In genomic region chr6:136822379-136823127, GRCh38 we compare ENCODE assay signal across 8 cellular contexts. TPM values are rescaled to one million over a fixed set of nuclear protein-coding genes. Genes with fewer than 3 reads are reported as not detected.
DNase-seq lines count a peak whose midpoint lies in the region; ATAC-seq and TF ChIP-seq lines count a peak whose summit lies in the region.

Gene PEX7, plus strand, starts transcription at chr6:136822592. Its CDS starts 74 bp downstream, at chr6:136822666.

- H3K27me3 ChIP-seq in HL-60 (ENCODE audit: insufficient read depth, poor library complexity, severe bottlenecking) = no peaks in the 10 kb centered on the region
- no peaks in the 10 kb centered on the region for H3K27me3 ChIP-seq in lung (ENCODE audit: control insufficient read depth, insufficient read depth)

- ATAC-seq in GM19463 (IDR thresholded peaks at IDR 0.05; ENCODE audit: unreplicated experiment) (peak; percentile 97), lung (ENCODE audit: insufficient read depth, low FRiP score) (peak; percentile 94)

- DNase-seq in COLO668 (lab: John Stamatoyannopoulos, UW; ENCODE audit: unreplicated experiment) (peak; percentile 82), HL-60 (ENCODE audit: low read depth in 1 of 2, low spot score in 1 of 2) (peak; percentile 80 to 93), NCI-H82 treated with DMSO at 0.1 percent for 48 hours (lab: John Stamatoyannopoulos, UW; ENCODE audit: unreplicated experiment) (peak; percentile 77), lung (ENCODE audit: low spot score) (peak; percentile 95)
- peak; percentile 55 to 68 for DNase-seq in activated CD8-positive, alpha-beta memory T cell treated with anti-CD3 and anti-CD28 coated beads for 1 hour (ENCODE audit: extremely low read depth in 1 of 2, low read depth in 1 of 2)
- peak; percentile 74 for DNase-seq in effector CD8-positive, alpha-beta T cell (lab: John Stamatoyannopoulos, UW)
- DNase-seq in stimulated activated CD4-positive, alpha-beta T cell treated with anti-CD3 and anti-CD28 coated beads, TNF-alpha, amount 100 ng/mL, for 24 hours (ENCODE audit: low read depth in 3 of 3) = peak; percentile 71 to 86 (median 79)

- H3K27ac ChIP-seq in HL-60 (replicated peaks) (peak within 1 kb of the TSS; percentile 72), lung (ENCODE audit: low read depth in 1 of 2, low read length in 1 of 2) (peak within 1 kb of the TSS; percentile 95 to 97)

- peaks cover 0 to 4% of the 10 kb centered on the region in 2 donors for H3K4me1 ChIP-seq in lung (ENCODE audit: control insufficient read depth in 2 of 2, insufficient read depth in 2 of 2, low read length in 2 of 2)

- 1% methylated on average over 62 to 78 of the region's 78 CpGs for WGBS in lung, 2 donors

- H3K4me3 ChIP-seq in HL-60 (replicated peaks; ENCODE audit: insufficient read depth, low read length) (peak within 1 kb of the TSS; percentile 59), lung (peak within 1 kb of the TSS; percentile 78)

- peaks cover 0 to 2% of the 10 kb centered on the region in 2 donors for H3K36me3 ChIP-seq in lung (ENCODE audit: control insufficient read depth in 2 of 2, insufficient read depth in 2 of 2, low read length in 2 of 2)

- TF ChIP-seq CTCF in HL-60 (IDR thresholded peaks at IDR 0.05; ENCODE audit: insufficient read depth, low read length) (peak; percentile 42), lung (IDR thresholded peaks at IDR 0.05; ENCODE audit: control extremely low read depth, extremely low read depth) (peak; percentile 43)

- H3K9me3 ChIP-seq in lung (ENCODE audit: control insufficient read depth in 2 of 2, insufficient read depth in 1 of 2, low read length in 1 of 2) = no peaks in the 10 kb centered on the region

RNA-seq across cellular contexts. Expression of gene PEX7, which starts in this region (rescaled TPM):
- 10 to 100 TPM in 1 of 2 donors, 1 to 10 TPM in 1; 9.6 to 12.5 TPM for total RNA-seq in lung
- polyA plus RNA-seq in lung = 1 to 10 TPM; 4.8 to 9.5 TPM

Comparison
In these comparisons a context has a peak if more than half of its experiments do, and no peak if none do; other contexts are left out.
1. Peak in every context shown above with its lines: DNase-seq, ATAC-seq, H3K4me3 ChIP-seq and H3K27ac ChIP-seq.